28 cellular contexts compared by ENCODE assay signal in the genomic region with DNA sequence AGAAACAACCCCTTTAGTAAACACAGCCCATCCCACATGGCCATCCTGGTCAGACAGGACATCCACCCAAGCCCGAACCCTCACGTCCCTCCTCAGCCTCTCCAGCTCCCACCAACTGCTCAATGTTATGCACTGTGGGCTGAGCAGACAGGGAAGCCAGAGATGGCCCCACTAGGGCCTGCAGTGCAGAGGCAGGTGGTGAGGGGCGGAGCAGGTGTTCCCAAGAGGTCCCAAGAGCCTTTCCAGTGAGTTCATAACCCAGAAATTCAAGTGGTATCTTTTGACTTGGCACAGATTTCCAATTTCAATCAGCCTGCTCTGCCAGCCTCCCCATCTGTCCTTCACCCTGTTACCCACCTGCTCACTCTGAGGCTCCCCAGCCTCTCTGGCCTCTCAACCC.
A peak's percentile ranks its signal among the peaks of the same experiment; 100 is the strongest.
DNase-seq lines count a peak whose midpoint lies in the region; ATAC-seq and TF ChIP-seq lines count a peak whose summit lies in the region.
"Had no signal": no experiment of that assay in that cellular context is flagged by ENCODE, and none has a peak within 500 bp of the region (broad histone marks: within the 10 kb centered on the region; RNA-seq: fewer than 3 reads in every experiment).

No MANE protein-coding gene starts in this region.

- no peak overlapping the region for H3K23ac ChIP-seq in mesendoderm (ENCODE audit: low read length)

- no peak overlapping the region for H3K4me2 ChIP-seq in mesendoderm (ENCODE audit: low read length)

- peak overlapping the region; percentile 84 for H3K56ac ChIP-seq in mesendoderm (ENCODE audit: low read length)

- H3K4me3 ChIP-seq in mesendoderm (ENCODE audit: low read length) (no peak overlapping the region), vagina (no peak overlapping the region)
- H3K4me3 ChIP-seq: adrenal gland, K562, MG63, psoas muscle had no signal

- TF ChIP-seq POLR2A in vagina (IDR thresholded peaks at IDR 0.05) = no peak

- DNase-seq in DMS153 (lab: John Stamatoyannopoulos, UW) (peak; percentile 2), DMS153 treated with DMSO at 0.1 percent for 48 hours (lab: John Stamatoyannopoulos, UW; ENCODE audit: unreplicated experiment) (no peak), NCI-H128 (lab: John Stamatoyannopoulos, UW; ENCODE audit: unreplicated experiment) (peak; percentile 40), NCI-H345 (lab: John Stamatoyannopoulos, UW) (peak; percentile 60), mesendoderm (no peak), vagina (ENCODE audit: extremely low spot score in 2 of 2) (no peak)
- no peak for DNase-seq in stimulated activated naive CD8-positive, alpha-beta T cell treated with anti-CD3 and anti-CD28 coated beads, Interleukin-15, Interleukin-2, amounts not matched to agents 100 U/mL and 50 U/mL, for 24 hours
- DNase-seq in stimulated activated CD4-positive, alpha-beta T cell treated with anti-CD3 and anti-CD28 coated beads, Interleukin-2, amount 100 ng/mL, for 24 hours = no peak
- DNase-seq: activated CD4-positive, CD25-positive, alpha-beta regulatory T cell; activated T-cell treated with anti-CD3 and anti-CD28 coated beads, Interleukin-2, amount 50 U/mL, for 24 hours; CD4-positive, alpha-beta T cell; DMS53; GF-D8; left colon; mesenchymal stem cell; MG63; naive B cell; NCI-H1930; NCI-H774; nucleus accumbens; PC-3; psoas muscle; Right ventricle myocardium superior; SW 1271; trophoblast cell had no signal

- no peak overlapping the region for H2BK15ac ChIP-seq in mesendoderm (replicated peaks; ENCODE audit: low read depth)

- ATAC-seq in stimulated activated naive CD8-positive, alpha-beta T cell treated with anti-CD3 and anti-CD28 coated beads, Interleukin-15, Interleukin-2, amounts not matched to agents 100 U/mL and 50 U/mL, for 24 hours = no peak
- ATAC-seq: K562, left colon, PC-3, psoas muscle had no signal

- no peaks in the 10 kb centered on the region for H3K79me1 ChIP-seq in mesendoderm (ENCODE audit: low read length)

- H3K9ac ChIP-seq in mesendoderm (ENCODE audit: low read length) = peak overlapping the region; percentile 4

- H2BK5ac ChIP-seq in mesendoderm (ENCODE audit: low read length) = peak overlapping the region; percentile 99

- no peaks in the 10 kb centered on the region for H3K27me3 ChIP-seq in mesendoderm (ENCODE audit: insufficient read depth, low read length, poor library complexity)
- H3K27me3 ChIP-seq in vagina = no peaks in the 10 kb centered on the region
- H3K27me3 ChIP-seq: adrenal gland, MG63 had no signal

- H3K4ac ChIP-seq in mesendoderm (ENCODE audit: low read depth, low read length) = peak overlapping the region; percentile 46

- H3K27ac ChIP-seq in mesendoderm (ENCODE audit: low read depth, low read length) (peak overlapping the region; percentile 10), vagina (no peak overlapping the region)
- H3K27ac ChIP-seq: 22Rv1, adrenal gland, psoas muscle had no signal

- peak overlapping the region; percentile 17 for H2BK120ac ChIP-seq in mesendoderm (ENCODE audit: low read depth, low read length)

- H3K4me1 ChIP-seq in mesendoderm (ENCODE audit: control insufficient read depth, low read depth, low read length) (peaks cover 18% of the 10 kb centered on the region), vagina (no peaks in the 10 kb centered on the region)
- H3K4me1 ChIP-seq: adrenal gland, psoas muscle had no signal

- no peaks in the 10 kb centered on the region for H3K79me2 ChIP-seq in mesendoderm (ENCODE audit: control insufficient read depth, insufficient read depth, low read length)

- H3K36me3 ChIP-seq in mesendoderm (ENCODE audit: control insufficient read depth, insufficient read depth, low read length) (no peaks in the 10 kb centered on the region), vagina (no peaks in the 10 kb centered on the region)
- H3K36me3 ChIP-seq: adrenal gland, MG63 had no signal

- H2AK5ac ChIP-seq in mesendoderm (ENCODE audit: low read length) = peak overlapping the region; percentile 77

- no peak for TF ChIP-seq CTCF in vagina (IDR thresholded peaks at IDR 0.05)

- no peak overlapping the region for H4K8ac ChIP-seq in mesendoderm (ENCODE audit: low read depth, low read length)

- H3K9me3 ChIP-seq in vagina = no peaks in the 10 kb centered on the region
- H3K9me3 ChIP-seq: adrenal gland, psoas muscle had no signal

- peak overlapping the region; percentile 35 for H3K18ac ChIP-seq in mesendoderm (ENCODE audit: low read length)

- WGBS in mesendoderm (ENCODE audit: extremely low coverage, insufficient coverage, low lambda C conversion rate) = no CpG with 5 or more reads among the region's 3 CpGs

- intact Hi-C loops in vagina (cut with DNase I) = no loop called here

- peak overlapping the region; percentile 68 for H4K5ac ChIP-seq in mesendoderm (ENCODE audit: low read length)

Comparison
In these comparisons a context has a peak if more than half of its experiments do, and no peak if none do; other contexts are left out.
1. DNase-seq: peak in DMS153 (single experiment), NCI-H128 (single experiment) and NCI-H345 (single experiment); none in DMS153 treated with DMSO at 0.1 percent for 48 hours (single experiment), mesendoderm (single experiment), stimulated activated naive CD8-positive, alpha-beta T cell treated with anti-CD3 and anti-CD28 coated beads, Interleukin-15, Interleukin-2, amounts not matched to agents 100 U/mL and 50 U/mL, for 24 hours (single experiment), stimulated activated CD4-positive, alpha-beta T cell treated with anti-CD3 and anti-CD28 coated beads, Interleukin-2, amount 100 ng/mL, for 24 hours (0 of 2) and vagina (0 of 2).